Comparison of ENCODE assay signal across 1 cellular context in the genomic region with DNA sequence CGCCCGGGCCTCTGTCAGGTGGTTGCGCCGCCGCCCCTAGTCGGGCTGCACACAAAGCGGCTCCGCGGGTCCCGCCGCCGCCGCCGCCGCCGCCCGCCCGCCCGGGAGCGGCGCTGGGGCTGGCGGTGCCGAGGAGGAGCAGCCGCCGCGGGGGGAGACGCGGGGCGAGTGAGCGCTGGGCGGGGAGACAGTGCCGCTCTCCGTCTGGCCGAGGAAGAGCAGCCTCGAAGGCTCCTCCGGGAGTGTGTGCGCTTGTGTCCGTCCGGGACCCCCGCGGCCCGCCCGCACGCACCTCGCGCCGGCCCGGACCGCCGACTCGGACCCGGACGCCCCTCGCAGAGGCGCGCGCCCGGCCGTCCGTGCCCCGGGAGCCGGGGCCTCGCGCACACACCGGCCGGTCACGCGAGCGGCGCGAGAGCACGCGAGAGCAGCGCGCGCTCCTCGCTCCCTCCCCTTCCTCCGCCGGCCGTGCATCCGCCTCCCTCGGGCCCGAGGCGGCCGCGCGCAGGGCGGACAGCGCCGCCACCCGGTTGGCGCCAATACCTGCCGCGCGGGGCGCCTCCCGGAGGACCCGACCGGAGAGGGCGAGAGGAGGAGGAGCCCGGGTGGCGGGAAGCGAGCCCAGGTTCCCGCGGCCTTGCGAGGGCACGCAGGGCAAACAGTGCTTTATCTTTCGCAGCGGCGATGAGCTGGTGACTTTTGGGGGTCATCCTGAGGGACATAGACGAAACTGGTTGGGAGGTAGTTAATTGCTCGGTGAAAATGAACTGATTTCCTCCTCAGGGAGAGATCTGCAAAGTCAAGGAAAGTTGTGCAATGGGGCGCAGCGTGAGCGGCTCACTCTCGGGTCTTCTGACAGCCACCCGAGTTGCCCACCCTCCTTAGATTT.
TF ChIP-seq lines count a peak whose summit lies in the region.

A gene with protein sequence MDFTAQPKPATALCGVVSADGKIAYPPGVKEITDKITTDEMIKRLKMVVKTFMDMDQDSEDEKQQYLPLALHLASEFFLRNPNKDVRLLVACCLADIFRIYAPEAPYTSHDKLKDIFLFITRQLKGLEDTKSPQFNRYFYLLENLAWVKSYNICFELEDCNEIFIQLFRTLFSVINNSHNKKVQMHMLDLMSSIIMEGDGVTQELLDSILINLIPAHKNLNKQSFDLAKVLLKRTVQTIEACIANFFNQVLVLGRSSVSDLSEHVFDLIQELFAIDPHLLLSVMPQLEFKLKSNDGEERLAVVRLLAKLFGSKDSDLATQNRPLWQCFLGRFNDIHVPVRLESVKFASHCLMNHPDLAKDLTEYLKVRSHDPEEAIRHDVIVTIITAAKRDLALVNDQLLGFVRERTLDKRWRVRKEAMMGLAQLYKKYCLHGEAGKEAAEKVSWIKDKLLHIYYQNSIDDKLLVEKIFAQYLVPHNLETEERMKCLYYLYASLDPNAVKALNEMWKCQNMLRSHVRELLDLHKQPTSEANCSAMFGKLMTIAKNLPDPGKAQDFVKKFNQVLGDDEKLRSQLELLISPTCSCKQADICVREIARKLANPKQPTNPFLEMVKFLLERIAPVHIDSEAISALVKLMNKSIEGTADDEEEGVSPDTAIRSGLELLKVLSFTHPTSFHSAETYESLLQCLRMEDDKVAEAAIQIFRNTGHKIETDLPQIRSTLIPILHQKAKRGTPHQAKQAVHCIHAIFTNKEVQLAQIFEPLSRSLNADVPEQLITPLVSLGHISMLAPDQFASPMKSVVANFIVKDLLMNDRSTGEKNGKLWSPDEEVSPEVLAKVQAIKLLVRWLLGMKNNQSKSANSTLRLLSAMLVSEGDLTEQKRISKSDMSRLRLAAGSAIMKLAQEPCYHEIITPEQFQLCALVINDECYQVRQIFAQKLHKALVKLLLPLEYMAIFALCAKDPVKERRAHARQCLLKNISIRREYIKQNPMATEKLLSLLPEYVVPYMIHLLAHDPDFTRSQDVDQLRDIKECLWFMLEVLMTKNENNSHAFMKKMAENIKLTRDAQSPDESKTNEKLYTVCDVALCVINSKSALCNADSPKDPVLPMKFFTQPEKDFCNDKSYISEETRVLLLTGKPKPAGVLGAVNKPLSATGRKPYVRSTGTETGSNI (N-terminal part only) (minus strand): TSS at position 423 of the 889 bp plus-strand sequence. CDS start 1,334 bp downstream, outside the sequence.

TF ChIP-seq in GM12878, 131 proteins besides CTCF, POLR2A, EP300 and RAD21 (continues in another document):
- TF ChIP-seq, protein P1, sequence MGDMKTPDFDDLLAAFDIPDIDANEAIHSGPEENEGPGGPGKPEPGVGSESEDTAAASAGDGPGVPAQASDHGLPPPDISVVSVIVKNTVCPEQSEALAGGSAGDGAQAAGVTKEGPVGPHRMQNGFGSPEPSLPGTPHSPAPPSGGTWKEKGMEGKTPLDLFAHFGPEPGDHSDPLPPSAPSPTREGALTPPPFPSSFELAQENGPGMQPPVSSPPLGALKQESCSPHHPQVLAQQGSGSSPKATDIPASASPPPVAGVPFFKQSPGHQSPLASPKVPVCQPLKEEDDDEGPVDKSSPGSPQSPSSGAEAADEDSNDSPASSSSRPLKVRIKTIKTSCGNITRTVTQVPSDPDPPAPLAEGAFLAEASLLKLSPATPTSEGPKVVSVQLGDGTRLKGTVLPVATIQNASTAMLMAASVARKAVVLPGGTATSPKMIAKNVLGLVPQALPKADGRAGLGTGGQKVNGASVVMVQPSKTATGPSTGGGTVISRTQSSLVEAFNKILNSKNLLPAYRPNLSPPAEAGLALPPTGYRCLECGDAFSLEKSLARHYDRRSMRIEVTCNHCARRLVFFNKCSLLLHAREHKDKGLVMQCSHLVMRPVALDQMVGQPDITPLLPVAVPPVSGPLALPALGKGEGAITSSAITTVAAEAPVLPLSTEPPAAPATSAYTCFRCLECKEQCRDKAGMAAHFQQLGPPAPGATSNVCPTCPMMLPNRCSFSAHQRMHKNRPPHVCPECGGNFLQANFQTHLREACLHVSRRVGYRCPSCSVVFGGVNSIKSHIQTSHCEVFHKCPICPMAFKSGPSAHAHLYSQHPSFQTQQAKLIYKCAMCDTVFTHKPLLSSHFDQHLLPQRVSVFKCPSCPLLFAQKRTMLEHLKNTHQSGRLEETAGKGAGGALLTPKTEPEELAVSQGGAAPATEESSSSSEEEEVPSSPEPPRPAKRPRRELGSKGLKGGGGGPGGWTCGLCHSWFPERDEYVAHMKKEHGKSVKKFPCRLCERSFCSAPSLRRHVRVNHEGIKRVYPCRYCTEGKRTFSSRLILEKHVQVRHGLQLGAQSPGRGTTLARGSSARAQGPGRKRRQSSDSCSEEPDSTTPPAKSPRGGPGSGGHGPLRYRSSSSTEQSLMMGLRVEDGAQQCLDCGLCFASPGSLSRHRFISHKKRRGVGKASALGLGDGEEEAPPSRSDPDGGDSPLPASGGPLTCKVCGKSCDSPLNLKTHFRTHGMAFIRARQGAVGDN (IDR thresholded peaks at IDR 0.05) = peak; percentile 72; the same call in 1 of the 2 replicates
- TF ChIP-seq, protein P2, sequence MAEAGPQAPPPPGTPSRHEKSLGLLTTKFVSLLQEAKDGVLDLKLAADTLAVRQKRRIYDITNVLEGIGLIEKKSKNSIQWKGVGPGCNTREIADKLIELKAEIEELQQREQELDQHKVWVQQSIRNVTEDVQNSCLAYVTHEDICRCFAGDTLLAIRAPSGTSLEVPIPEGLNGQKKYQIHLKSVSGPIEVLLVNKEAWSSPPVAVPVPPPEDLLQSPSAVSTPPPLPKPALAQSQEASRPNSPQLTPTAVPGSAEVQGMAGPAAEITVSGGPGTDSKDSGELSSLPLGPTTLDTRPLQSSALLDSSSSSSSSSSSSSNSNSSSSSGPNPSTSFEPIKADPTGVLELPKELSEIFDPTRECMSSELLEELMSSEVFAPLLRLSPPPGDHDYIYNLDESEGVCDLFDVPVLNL (IDR thresholded peaks at IDR 0.05; ENCODE audit: low read depth, low read length) = peak; percentile 78
- TF ChIP-seq RUNX3 (IDR thresholded peaks at IDR 0.05; ENCODE audit: low read length) = no peak; the same call in 1 of the 2 replicates
- TF ChIP-seq CREM (IDR thresholded peaks at IDR 0.05; ENCODE audit: low read depth) = no peak
- no peak for TF ChIP-seq CBFB (IDR thresholded peaks at IDR 0.05; ENCODE audit: low read depth)
- TF ChIP-seq LARP7 (IDR thresholded peaks at IDR 0.05) = peak; percentile 99
- TF ChIP-seq CBX5 (IDR thresholded peaks at IDR 0.05; ENCODE audit: low read depth) = peak; percentile 83; the same call in 1 of the 2 replicates
- TF ChIP-seq GATAD2B (conservative IDR thresholded peaks at IDR 0.05; ENCODE audit: low read depth) = peak; percentile 97
- peak; percentile 17; the same call in 1 of the 2 replicates for TF ChIP-seq RFX5 (IDR thresholded peaks at IDR 0.05; ENCODE audit: low read depth, low read length)
- TF ChIP-seq POLR2AphosphoS5 (IDR thresholded peaks at IDR 0.05; ENCODE audit: low read length) = peak; percentile 69
- no peak for TF ChIP-seq SMAD5 (IDR thresholded peaks at IDR 0.05; ENCODE audit: low read depth)
- no peak for TF ChIP-seq NR2C2 (IDR thresholded peaks at IDR 0.05; ENCODE audit: borderline replicate concordance, control insufficient read depth, insufficient read length, low read depth)
- TF ChIP-seq ZSCAN29 (IDR thresholded peaks at IDR 0.05) = 0 out of 2 replicates have a peak, but pooled peaks have one; percentile 62
- TF ChIP-seq, protein P3, sequence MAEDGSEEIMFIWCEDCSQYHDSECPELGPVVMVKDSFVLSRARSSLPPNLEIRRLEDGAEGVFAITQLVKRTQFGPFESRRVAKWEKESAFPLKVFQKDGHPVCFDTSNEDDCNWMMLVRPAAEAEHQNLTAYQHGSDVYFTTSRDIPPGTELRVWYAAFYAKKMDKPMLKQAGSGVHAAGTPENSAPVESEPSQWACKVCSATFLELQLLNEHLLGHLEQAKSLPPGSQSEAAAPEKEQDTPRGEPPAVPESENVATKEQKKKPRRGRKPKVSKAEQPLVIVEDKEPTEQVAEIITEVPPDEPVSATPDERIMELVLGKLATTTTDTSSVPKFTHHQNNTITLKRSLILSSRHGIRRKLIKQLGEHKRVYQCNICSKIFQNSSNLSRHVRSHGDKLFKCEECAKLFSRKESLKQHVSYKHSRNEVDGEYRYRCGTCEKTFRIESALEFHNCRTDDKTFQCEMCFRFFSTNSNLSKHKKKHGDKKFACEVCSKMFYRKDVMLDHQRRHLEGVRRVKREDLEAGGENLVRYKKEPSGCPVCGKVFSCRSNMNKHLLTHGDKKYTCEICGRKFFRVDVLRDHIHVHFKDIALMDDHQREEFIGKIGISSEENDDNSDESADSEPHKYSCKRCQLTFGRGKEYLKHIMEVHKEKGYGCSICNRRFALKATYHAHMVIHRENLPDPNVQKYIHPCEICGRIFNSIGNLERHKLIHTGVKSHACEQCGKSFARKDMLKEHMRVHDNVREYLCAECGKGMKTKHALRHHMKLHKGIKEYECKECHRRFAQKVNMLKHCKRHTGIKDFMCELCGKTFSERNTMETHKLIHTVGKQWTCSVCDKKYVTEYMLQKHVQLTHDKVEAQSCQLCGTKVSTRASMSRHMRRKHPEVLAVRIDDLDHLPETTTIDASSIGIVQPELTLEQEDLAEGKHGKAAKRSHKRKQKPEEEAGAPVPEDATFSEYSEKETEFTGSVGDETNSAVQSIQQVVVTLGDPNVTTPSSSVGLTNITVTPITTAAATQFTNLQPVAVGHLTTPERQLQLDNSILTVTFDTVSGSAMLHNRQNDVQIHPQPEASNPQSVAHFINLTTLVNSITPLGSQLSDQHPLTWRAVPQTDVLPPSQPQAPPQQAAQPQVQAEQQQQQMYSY (CRISPR knock-in tag; IDR thresholded peaks at IDR 0.05) = no peak
- peak; percentile 38; the same call in 1 of the 2 replicates for TF ChIP-seq PAX5 (IDR thresholded peaks at IDR 0.05; ENCODE audit: borderline replicate concordance, low read depth, low read length)
- TF ChIP-seq HDAC2 (IDR thresholded peaks at IDR 0.05) = no peak
- peak; percentile 100 for TF ChIP-seq RB1 (IDR thresholded peaks at IDR 0.05; ENCODE audit: borderline replicate concordance)
- TF ChIP-seq HCFC1 (IDR thresholded peaks at IDR 0.05; ENCODE audit: low read length) = peak; percentile 48
- TF ChIP-seq, protein P4, sequence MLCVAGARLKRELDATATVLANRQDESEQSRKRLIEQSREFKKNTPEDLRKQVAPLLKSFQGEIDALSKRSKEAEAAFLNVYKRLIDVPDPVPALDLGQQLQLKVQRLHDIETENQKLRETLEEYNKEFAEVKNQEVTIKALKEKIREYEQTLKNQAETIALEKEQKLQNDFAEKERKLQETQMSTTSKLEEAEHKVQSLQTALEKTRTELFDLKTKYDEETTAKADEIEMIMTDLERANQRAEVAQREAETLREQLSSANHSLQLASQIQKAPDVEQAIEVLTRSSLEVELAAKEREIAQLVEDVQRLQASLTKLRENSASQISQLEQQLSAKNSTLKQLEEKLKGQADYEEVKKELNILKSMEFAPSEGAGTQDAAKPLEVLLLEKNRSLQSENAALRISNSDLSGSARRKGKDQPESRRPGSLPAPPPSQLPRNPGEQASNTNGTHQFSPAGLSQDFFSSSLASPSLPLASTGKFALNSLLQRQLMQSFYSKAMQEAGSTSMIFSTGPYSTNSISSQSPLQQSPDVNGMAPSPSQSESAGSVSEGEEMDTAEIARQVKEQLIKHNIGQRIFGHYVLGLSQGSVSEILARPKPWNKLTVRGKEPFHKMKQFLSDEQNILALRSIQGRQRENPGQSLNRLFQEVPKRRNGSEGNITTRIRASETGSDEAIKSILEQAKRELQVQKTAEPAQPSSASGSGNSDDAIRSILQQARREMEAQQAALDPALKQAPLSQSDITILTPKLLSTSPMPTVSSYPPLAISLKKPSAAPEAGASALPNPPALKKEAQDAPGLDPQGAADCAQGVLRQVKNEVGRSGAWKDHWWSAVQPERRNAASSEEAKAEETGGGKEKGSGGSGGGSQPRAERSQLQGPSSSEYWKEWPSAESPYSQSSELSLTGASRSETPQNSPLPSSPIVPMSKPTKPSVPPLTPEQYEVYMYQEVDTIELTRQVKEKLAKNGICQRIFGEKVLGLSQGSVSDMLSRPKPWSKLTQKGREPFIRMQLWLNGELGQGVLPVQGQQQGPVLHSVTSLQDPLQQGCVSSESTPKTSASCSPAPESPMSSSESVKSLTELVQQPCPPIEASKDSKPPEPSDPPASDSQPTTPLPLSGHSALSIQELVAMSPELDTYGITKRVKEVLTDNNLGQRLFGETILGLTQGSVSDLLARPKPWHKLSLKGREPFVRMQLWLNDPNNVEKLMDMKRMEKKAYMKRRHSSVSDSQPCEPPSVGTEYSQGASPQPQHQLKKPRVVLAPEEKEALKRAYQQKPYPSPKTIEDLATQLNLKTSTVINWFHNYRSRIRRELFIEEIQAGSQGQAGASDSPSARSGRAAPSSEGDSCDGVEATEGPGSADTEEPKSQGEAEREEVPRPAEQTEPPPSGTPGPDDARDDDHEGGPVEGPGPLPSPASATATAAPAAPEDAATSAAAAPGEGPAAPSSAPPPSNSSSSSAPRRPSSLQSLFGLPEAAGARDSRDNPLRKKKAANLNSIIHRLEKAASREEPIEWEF (IDR thresholded peaks at IDR 0.05; ENCODE audit: insufficient replicate concordance, low read depth, low read length) = no peak
- TF ChIP-seq, protein P5, sequence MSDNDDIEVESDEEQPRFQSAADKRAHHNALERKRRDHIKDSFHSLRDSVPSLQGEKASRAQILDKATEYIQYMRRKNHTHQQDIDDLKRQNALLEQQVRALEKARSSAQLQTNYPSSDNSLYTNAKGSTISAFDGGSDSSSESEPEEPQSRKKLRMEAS (IDR thresholded peaks at IDR 0.05; ENCODE audit: low read depth, low read length) = peak; percentile 71
- TF ChIP-seq TCF7 (IDR thresholded peaks at IDR 0.05; ENCODE audit: borderline replicate concordance) = no peak
- TF ChIP-seq, protein P6, sequence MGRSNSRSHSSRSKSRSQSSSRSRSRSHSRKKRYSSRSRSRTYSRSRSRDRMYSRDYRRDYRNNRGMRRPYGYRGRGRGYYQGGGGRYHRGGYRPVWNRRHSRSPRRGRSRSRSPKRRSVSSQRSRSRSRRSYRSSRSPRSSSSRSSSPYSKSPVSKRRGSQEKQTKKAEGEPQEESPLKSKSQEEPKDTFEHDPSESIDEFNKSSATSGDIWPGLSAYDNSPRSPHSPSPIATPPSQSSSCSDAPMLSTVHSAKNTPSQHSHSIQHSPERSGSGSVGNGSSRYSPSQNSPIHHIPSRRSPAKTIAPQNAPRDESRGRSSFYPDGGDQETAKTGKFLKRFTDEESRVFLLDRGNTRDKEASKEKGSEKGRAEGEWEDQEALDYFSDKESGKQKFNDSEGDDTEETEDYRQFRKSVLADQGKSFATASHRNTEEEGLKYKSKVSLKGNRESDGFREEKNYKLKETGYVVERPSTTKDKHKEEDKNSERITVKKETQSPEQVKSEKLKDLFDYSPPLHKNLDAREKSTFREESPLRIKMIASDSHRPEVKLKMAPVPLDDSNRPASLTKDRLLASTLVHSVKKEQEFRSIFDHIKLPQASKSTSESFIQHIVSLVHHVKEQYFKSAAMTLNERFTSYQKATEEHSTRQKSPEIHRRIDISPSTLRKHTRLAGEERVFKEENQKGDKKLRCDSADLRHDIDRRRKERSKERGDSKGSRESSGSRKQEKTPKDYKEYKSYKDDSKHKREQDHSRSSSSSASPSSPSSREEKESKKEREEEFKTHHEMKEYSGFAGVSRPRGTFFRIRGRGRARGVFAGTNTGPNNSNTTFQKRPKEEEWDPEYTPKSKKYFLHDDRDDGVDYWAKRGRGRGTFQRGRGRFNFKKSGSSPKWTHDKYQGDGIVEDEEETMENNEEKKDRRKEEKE (IDR thresholded peaks at IDR 0.05) = peak; percentile 22; the same call in 1 of the 2 replicates
- TF ChIP-seq, protein P7, sequence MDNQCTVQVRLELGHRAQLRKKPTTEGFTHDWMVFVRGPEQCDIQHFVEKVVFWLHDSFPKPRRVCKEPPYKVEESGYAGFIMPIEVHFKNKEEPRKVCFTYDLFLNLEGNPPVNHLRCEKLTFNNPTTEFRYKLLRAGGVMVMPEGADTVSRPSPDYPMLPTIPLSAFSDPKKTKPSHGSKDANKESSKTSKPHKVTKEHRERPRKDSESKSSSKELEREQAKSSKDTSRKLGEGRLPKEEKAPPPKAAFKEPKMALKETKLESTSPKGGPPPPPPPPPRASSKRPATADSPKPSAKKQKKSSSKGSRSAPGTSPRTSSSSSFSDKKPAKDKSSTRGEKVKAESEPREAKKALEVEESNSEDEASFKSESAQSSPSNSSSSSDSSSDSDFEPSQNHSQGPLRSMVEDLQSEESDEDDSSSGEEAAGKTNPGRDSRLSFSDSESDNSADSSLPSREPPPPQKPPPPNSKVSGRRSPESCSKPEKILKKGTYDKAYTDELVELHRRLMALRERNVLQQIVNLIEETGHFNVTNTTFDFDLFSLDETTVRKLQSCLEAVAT (IDR thresholded peaks at IDR 0.05) = 0 out of 2 replicates have a peak, but pooled peaks have one; percentile 28
